20 cellular contexts compared by ENCODE assay signal in genomic region chr4:159950707-159951106, GRCh38.
"Had no signal": no experiment of that assay in that cellular context is flagged by ENCODE, and none has a peak within 500 bp of the region (broad histone marks: within the 10 kb centered on the region; RNA-seq: fewer than 3 reads in every experiment).

No MANE protein-coding gene starts in this region.

- H3K36me3 Mint-ChIP-seq: naive thymus-derived CD4-positive, alpha-beta T cell; stimulated activated naive B cell treated with anti-CD40 and anti-IgM and Interleukin-4, amounts not matched to agents 10 μg/mL and 1 μg/mL and 100 μg/mL, for 72 hours had no signal

- DNase-seq: esophagus squamous epithelium; foreskin fibroblast; glutamatergic neuron; islet precursor cell; mammary epithelial cell; naive thymus-derived CD4-positive, alpha-beta T cell; nephron progenitor cell; posterior cingulate gyrus; sigmoid colon; stimulated activated CD4-positive, alpha-beta T cell treated with anti-CD3 and anti-CD28 coated beads, Interleukin-2, amount 100 ng/mL, for 24 hours; stimulated activated CD4-positive, alpha-beta T cell treated with anti-CD3 and anti-CD28 coated beads, Interleukin-4, amount 100 ng/mL, for 4 hours; stimulated activated naive B cell treated with anti-CD40 and anti-IgM and Interleukin-4, amounts not matched to agents 10 μg/mL and 1 μg/mL and 100 μg/mL, for 72 hours; stimulated activated naive CD8-positive, alpha-beta T cell treated with anti-CD3 and anti-CD28 coated beads, Interleukin-15, amount 100 ng/mL, for 72 hours; transverse colon had no signal

- H3K9me3 Mint-ChIP-seq: dendritic cell treated with granulocyte-macrophage colony-stimulating factor and Interleukin-4, amounts not matched to agents 40 ng/mL and 50 ng/mL, for 4 days; nephron progenitor cell; stimulated activated naive CD8-positive, alpha-beta T cell treated with anti-CD3 and anti-CD28 coated beads, Interleukin-15, amount 100 ng/mL, for 72 hours had no signal

- H3K36me3 ChIP-seq: esophagus squamous epithelium, gastroesophageal sphincter, neutrophil, sigmoid colon, thoracic aorta, transverse colon had no signal

- ATAC-seq: gastroesophageal sphincter; left lobe of liver; naive thymus-derived CD4-positive, alpha-beta T cell; stimulated activated naive B cell treated with anti-CD40 and anti-IgM and Interleukin-4, amounts not matched to agents 10 μg/mL and 1 μg/mL and 100 μg/mL, for 72 hours; stimulated activated naive CD8-positive, alpha-beta T cell treated with anti-CD3 and anti-CD28 coated beads, Interleukin-15, amount 100 ng/mL, for 72 hours had no signal

- H3K4me1 Mint-ChIP-seq: naive thymus-derived CD4-positive, alpha-beta T cell; nephron progenitor cell; stimulated activated naive B cell treated with anti-CD40 and anti-IgM and Interleukin-4, amounts not matched to agents 10 μg/mL and 1 μg/mL and 100 μg/mL, for 72 hours; stimulated activated naive CD8-positive, alpha-beta T cell treated with anti-CD3 and anti-CD28 coated beads, Interleukin-15, amount 100 ng/mL, for 72 hours had no signal

- H3K4me3 Mint-ChIP-seq: dendritic cell treated with granulocyte-macrophage colony-stimulating factor and Interleukin-4, amounts not matched to agents 40 ng/mL and 50 ng/mL, for 4 days; naive thymus-derived CD4-positive, alpha-beta T cell; nephron progenitor cell; stimulated activated naive B cell treated with anti-CD40 and anti-IgM and Interleukin-4, amounts not matched to agents 10 μg/mL and 1 μg/mL and 100 μg/mL, for 72 hours; stimulated activated naive CD8-positive, alpha-beta T cell treated with anti-CD3 and anti-CD28 coated beads, Interleukin-15, amount 100 ng/mL, for 72 hours had no signal

- H3K9me3 ChIP-seq: esophagus squamous epithelium, gastroesophageal sphincter, neutrophil, sigmoid colon, thoracic aorta, transverse colon had no signal

- H3K27ac ChIP-seq: esophagus squamous epithelium, gastroesophageal sphincter, neutrophil, sigmoid colon, skin epidermis, thoracic aorta, transverse colon had no signal

- H3K4me3 ChIP-seq: esophagus squamous epithelium, gastroesophageal sphincter, sigmoid colon, skin epidermis, thoracic aorta, transverse colon had no signal

- H3K27me3 ChIP-seq: esophagus squamous epithelium, gastroesophageal sphincter, neutrophil, sigmoid colon, transverse colon had no signal

- H3K4me1 ChIP-seq: esophagus squamous epithelium, gastroesophageal sphincter, sigmoid colon, transverse colon had no signal

- H3K27ac Mint-ChIP-seq: dendritic cell treated with granulocyte-macrophage colony-stimulating factor and Interleukin-4, amounts not matched to agents 40 ng/mL and 50 ng/mL, for 4 days; naive thymus-derived CD4-positive, alpha-beta T cell; nephron progenitor cell; stimulated activated naive B cell treated with anti-CD40 and anti-IgM and Interleukin-4, amounts not matched to agents 10 μg/mL and 1 μg/mL and 100 μg/mL, for 72 hours; stimulated activated naive CD8-positive, alpha-beta T cell treated with anti-CD3 and anti-CD28 coated beads, Interleukin-15, amount 100 ng/mL, for 72 hours had no signal

- H3K27me3 Mint-ChIP-seq: dendritic cell treated with granulocyte-macrophage colony-stimulating factor and Interleukin-4, amounts not matched to agents 40 ng/mL and 50 ng/mL, for 4 days; naive thymus-derived CD4-positive, alpha-beta T cell; stimulated activated naive B cell treated with anti-CD40 and anti-IgM and Interleukin-4, amounts not matched to agents 10 μg/mL and 1 μg/mL and 100 μg/mL, for 72 hours; stimulated activated naive CD8-positive, alpha-beta T cell treated with anti-CD3 and anti-CD28 coated beads, Interleukin-15, amount 100 ng/mL, for 72 hours had no signal
